Comparison of ENCODE assay signal across 13 cellular contexts in the genomic region with DNA sequence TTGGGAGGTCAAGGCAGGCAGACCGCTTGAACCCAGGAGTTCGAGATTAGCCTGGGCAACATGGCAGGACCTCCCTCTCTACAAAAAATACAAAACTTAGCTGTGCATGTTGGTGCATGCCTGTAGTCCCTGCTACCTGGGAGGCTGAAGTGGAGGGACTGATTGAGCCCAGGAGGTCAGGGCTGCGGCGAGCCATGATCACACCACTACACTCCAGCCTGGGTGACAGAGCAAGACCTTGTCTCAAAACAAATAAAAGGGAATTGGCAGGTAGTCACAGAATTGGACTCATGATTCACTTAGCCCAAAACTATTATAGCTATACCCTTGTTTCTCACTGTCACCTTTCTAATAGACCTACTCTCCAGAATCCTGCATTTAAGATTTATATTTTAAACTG.
"Had no signal": no experiment of that assay in that cellular context is flagged by ENCODE, and none has a peak within 500 bp of the region (broad histone marks: within the 10 kb centered on the region; RNA-seq: fewer than 3 reads in every experiment).

No MANE protein-coding gene starts in this region.

- DNase-seq: activated naive CD8-positive, alpha-beta T cell treated with anti-CD3 and anti-CD28 coated beads for 36 hours; activated T-cell treated with anti-CD3 and anti-CD28 coated beads, Interleukin-2, amount 50 U/mL, for 48 hours; anterior cingulate cortex; islet precursor cell; occipital lobe; stimulated activated CD4-positive, alpha-beta T cell treated with anti-CD3 and anti-CD28 coated beads, Interleukin-15, amount 100 ng/mL, for 24 hours; stimulated activated CD4-positive, alpha-beta T cell treated with anti-CD3 and anti-CD28 coated beads, Interleukin-4, amount 100 ng/mL, for 1 hour; stimulated activated naive CD4-positive, alpha-beta T cell; T-helper 9 cell; transverse colon had no signal

- H3K9me3 ChIP-seq: transverse colon had no signal

- H3K4me3 ChIP-seq: hepatocyte, skin epidermis, transverse colon had no signal

- H3K27me3 Mint-ChIP-seq: activated naive CD8-positive, alpha-beta T cell treated with anti-CD3 and anti-CD28 coated beads for 36 hours; natural killer cell treated with Interleukin-12 subunit alpha and Interleukin-12 subunit beta and Interleukin-15 and Interleukin-18, amount 100 ng/mL, for 72 hours had no signal

- H3K36me3 Mint-ChIP-seq: natural killer cell treated with Interleukin-12 subunit alpha and Interleukin-12 subunit beta and Interleukin-15 and Interleukin-18, amount 100 ng/mL, for 72 hours had no signal

- H3K27ac ChIP-seq: hepatocyte, skin epidermis, transverse colon had no signal

- ATAC-seq: natural killer cell treated with Interleukin-12 subunit alpha and Interleukin-12 subunit beta and Interleukin-15 and Interleukin-18, amount 100 ng/mL, for 72 hours had no signal

- H3K9me3 Mint-ChIP-seq: activated naive CD8-positive, alpha-beta T cell treated with anti-CD3 and anti-CD28 coated beads for 36 hours; natural killer cell treated with Interleukin-12 subunit alpha and Interleukin-12 subunit beta and Interleukin-15 and Interleukin-18, amount 100 ng/mL, for 72 hours had no signal

- H3K4me3 Mint-ChIP-seq: activated naive CD8-positive, alpha-beta T cell treated with anti-CD3 and anti-CD28 coated beads for 36 hours; natural killer cell treated with Interleukin-12 subunit alpha and Interleukin-12 subunit beta and Interleukin-15 and Interleukin-18, amount 100 ng/mL, for 72 hours had no signal

- H3K4me2 ChIP-seq: hepatocyte had no signal

- H2AFZ ChIP-seq: hepatocyte had no signal

- H3K27me3 ChIP-seq: hepatocyte, transverse colon had no signal
